19 cellular contexts compared by ENCODE assay signal in genomic region chr7:17183630-17184328, GRCh38.
DNase-seq lines count a peak whose midpoint lies in the region; ATAC-seq lines count a peak whose summit lies in the region.
"Had no signal": no experiment of that assay in that cellular context is flagged by ENCODE, and none has a peak within 500 bp of the region (broad histone marks: within the 10 kb centered on the region; RNA-seq: fewer than 3 reads in every experiment).

No MANE protein-coding gene starts in this region.

- intact Hi-C loops in Right ventricle myocardium superior (cut with DNase I) = no loop called here
- intact Hi-C loops in right cardiac atrium (cut with DNase I) = no loop called here

- no peaks in the 10 kb centered on the region for H3K27me3 Mint-ChIP-seq in activated naive CD8-positive, alpha-beta T cell treated with anti-CD3 and anti-CD28 coated beads, Interleukin-2, amount 50 U/mL, for 24 hours
- H3K27me3 Mint-ChIP-seq in activated naive CD4-positive, alpha-beta T cell treated with anti-CD3 and anti-CD28 coated beads, Interleukin-2, amount 10 ng/mL, durations not matched to agents 7 days and 5 days = no peaks in the 10 kb centered on the region
- H3K27me3 Mint-ChIP-seq: activated CD4-positive, alpha-beta T cell treated with anti-CD3 and anti-CD28 coated beads for 36 hours; activated CD8-positive, alpha-beta memory T cell treated with anti-CD3 and anti-CD28 coated beads, Interleukin-2, amount 10 ng/mL, durations not matched to agents 7 days and 5 days; progenitor cell of endocrine pancreas had no signal

- 61% methylated on average over 2 of the region's 2 CpGs for WGBS in right cardiac atrium

- peak; percentile 76 for ATAC-seq in Right ventricle myocardium superior (ENCODE audit: poor library complexity)
- no peak for ATAC-seq in right cardiac atrium
- ATAC-seq in activated naive CD8-positive, alpha-beta T cell treated with anti-CD3 and anti-CD28 coated beads, Interleukin-2, amount 50 U/mL, for 24 hours = no peak
- ATAC-seq: activated CD4-positive, alpha-beta T cell treated with anti-CD3 and anti-CD28 coated beads for 36 hours; activated CD8-positive, alpha-beta memory T cell treated with anti-CD3 and anti-CD28 coated beads, Interleukin-2, amount 10 ng/mL, durations not matched to agents 7 days and 5 days; GM23338 had no signal

- H3K27ac Mint-ChIP-seq in activated naive CD8-positive, alpha-beta T cell treated with anti-CD3 and anti-CD28 coated beads, Interleukin-2, amount 50 U/mL, for 24 hours = no peak overlapping the region
- no peak overlapping the region for H3K27ac Mint-ChIP-seq in activated naive CD4-positive, alpha-beta T cell treated with anti-CD3 and anti-CD28 coated beads, Interleukin-2, amount 10 ng/mL, durations not matched to agents 7 days and 5 days
- H3K27ac Mint-ChIP-seq: activated CD4-positive, alpha-beta T cell treated with anti-CD3 and anti-CD28 coated beads for 36 hours; activated CD8-positive, alpha-beta memory T cell treated with anti-CD3 and anti-CD28 coated beads, Interleukin-2, amount 10 ng/mL, durations not matched to agents 7 days and 5 days; GM23338; immature natural killer cell; progenitor cell of endocrine pancreas had no signal

- no peaks in the 10 kb centered on the region for H3K27me3 ChIP-seq in right cardiac atrium (ENCODE audit: control insufficient read depth, insufficient read depth)
- H3K27me3 ChIP-seq: ascending aorta, upper lobe of left lung had no signal

- DNase-seq in Right ventricle myocardium superior (no peak), right cardiac atrium (no peak), RPMI7951 (ENCODE audit: low read depth) (peak; percentile 6), inferior parietal cortex (ENCODE audit: extremely low spot score) (peak; percentile 6), NCI-H510A treated with DMSO at 0.1 percent for 48 hours (lab: John Stamatoyannopoulos, UW) (no peak)
- no peak for DNase-seq in activated naive CD8-positive, alpha-beta T cell treated with anti-CD3 and anti-CD28 coated beads, Interleukin-2, amount 50 U/mL, for 24 hours
- no peak for DNase-seq in activated naive CD4-positive, alpha-beta T cell treated with anti-CD3 and anti-CD28 coated beads, Interleukin-2, amount 10 ng/mL, durations not matched to agents 7 days and 5 days
- DNase-seq in effector CD8-positive, alpha-beta T cell (lab: John Stamatoyannopoulos, UW) = no peak
- DNase-seq: activated CD4-positive, alpha-beta T cell treated with anti-CD3 and anti-CD28 coated beads for 36 hours; activated CD8-positive, alpha-beta memory T cell treated with anti-CD3 and anti-CD28 coated beads, Interleukin-2, amount 10 ng/mL, durations not matched to agents 7 days and 5 days; activated effector memory CD4-positive, alpha-beta T cell treated with Interleukin-2 at 50 U/mL for 16 hours; immature natural killer cell; mesendoderm; NCI-H1417 treated with DMSO at 0.1 percent for 48 hours; upper lobe of left lung had no signal

- no peak overlapping the region for H3K4me3 ChIP-seq in right cardiac atrium (ENCODE audit: low read length)
- H3K4me3 ChIP-seq: ascending aorta, GM23338, upper lobe of left lung had no signal

- H3K4me1 ChIP-seq in right cardiac atrium (ENCODE audit: control insufficient read depth, insufficient read depth, low read length) = no peaks in the 10 kb centered on the region

- CTCF ChIA-PET in activated naive CD4-positive, alpha-beta T cell treated with anti-CD3 and anti-CD28 coated beads, Interleukin-2, amount 10 ng/mL, durations not matched to agents 7 days and 5 days (lab: Charles Lee) = interaction anchor here (0.7 to 1.1 kb wide), 2 partner anchors 63 to 175 kb away, joined by 3 to 4 read pairs; no protein-coding TSS in a partner anchor

- no peaks in the 10 kb centered on the region for H3K36me3 Mint-ChIP-seq in activated naive CD8-positive, alpha-beta T cell treated with anti-CD3 and anti-CD28 coated beads, Interleukin-2, amount 50 U/mL, for 24 hours (ENCODE audit: low read depth)
- H3K36me3 Mint-ChIP-seq in activated naive CD4-positive, alpha-beta T cell treated with anti-CD3 and anti-CD28 coated beads, Interleukin-2, amount 10 ng/mL, durations not matched to agents 7 days and 5 days = no peaks in the 10 kb centered on the region
- H3K36me3 Mint-ChIP-seq: immature natural killer cell had no signal

- no peaks in the 10 kb centered on the region for H3K9me3 Mint-ChIP-seq in activated naive CD8-positive, alpha-beta T cell treated with anti-CD3 and anti-CD28 coated beads, Interleukin-2, amount 50 U/mL, for 24 hours
- H3K9me3 Mint-ChIP-seq in activated naive CD4-positive, alpha-beta T cell treated with anti-CD3 and anti-CD28 coated beads, Interleukin-2, amount 10 ng/mL, durations not matched to agents 7 days and 5 days = peaks cover 2% of the 10 kb centered on the region
- H3K9me3 Mint-ChIP-seq: GM23338, immature natural killer cell had no signal

- H3K4me3 Mint-ChIP-seq in activated naive CD8-positive, alpha-beta T cell treated with anti-CD3 and anti-CD28 coated beads, Interleukin-2, amount 50 U/mL, for 24 hours = no peak overlapping the region
- H3K4me3 Mint-ChIP-seq in activated naive CD4-positive, alpha-beta T cell treated with anti-CD3 and anti-CD28 coated beads, Interleukin-2, amount 10 ng/mL, durations not matched to agents 7 days and 5 days = no peak overlapping the region
- H3K4me3 Mint-ChIP-seq: activated CD4-positive, alpha-beta T cell treated with anti-CD3 and anti-CD28 coated beads for 36 hours; activated CD8-positive, alpha-beta memory T cell treated with anti-CD3 and anti-CD28 coated beads, Interleukin-2, amount 10 ng/mL, durations not matched to agents 7 days and 5 days; GM23338; immature natural killer cell had no signal

- no peak overlapping the region for H3K27ac ChIP-seq in right cardiac atrium (ENCODE audit: low read length)
- H3K27ac ChIP-seq: ascending aorta, KMS-11, upper lobe of left lung had no signal

- H3K4me1 Mint-ChIP-seq in activated naive CD8-positive, alpha-beta T cell treated with anti-CD3 and anti-CD28 coated beads, Interleukin-2, amount 50 U/mL, for 24 hours = peaks cover 18% of the 10 kb centered on the region
- peaks cover 8% of the 10 kb centered on the region for H3K4me1 Mint-ChIP-seq in activated naive CD4-positive, alpha-beta T cell treated with anti-CD3 and anti-CD28 coated beads, Interleukin-2, amount 10 ng/mL, durations not matched to agents 7 days and 5 days
- H3K4me1 Mint-ChIP-seq: immature natural killer cell had no signal

- H3K9me3 ChIP-seq in right cardiac atrium (ENCODE audit: control insufficient read depth, low read length) = no peaks in the 10 kb centered on the region
- H3K9me3 ChIP-seq: ascending aorta, upper lobe of left lung had no signal

Comparison
In these comparisons a context has a peak if more than half of its experiments do, and no peak if none do; other contexts are left out.
1. DNase-seq: peak in RPMI7951 (single experiment) and inferior parietal cortex (single experiment); none in Right ventricle myocardium superior (single experiment), right cardiac atrium (0 of 3), activated naive CD8-positive, alpha-beta T cell treated with anti-CD3 and anti-CD28 coated beads, Interleukin-2, amount 50 U/mL, for 24 hours (single experiment), NCI-H510A treated with DMSO at 0.1 percent for 48 hours (single experiment), activated naive CD4-positive, alpha-beta T cell treated with anti-CD3 and anti-CD28 coated beads, Interleukin-2, amount 10 ng/mL, durations not matched to agents 7 days and 5 days (single experiment) and effector CD8-positive, alpha-beta T cell (single experiment).